Comparison of ENCODE assay signal across 1 cellular context in the genomic region with DNA sequence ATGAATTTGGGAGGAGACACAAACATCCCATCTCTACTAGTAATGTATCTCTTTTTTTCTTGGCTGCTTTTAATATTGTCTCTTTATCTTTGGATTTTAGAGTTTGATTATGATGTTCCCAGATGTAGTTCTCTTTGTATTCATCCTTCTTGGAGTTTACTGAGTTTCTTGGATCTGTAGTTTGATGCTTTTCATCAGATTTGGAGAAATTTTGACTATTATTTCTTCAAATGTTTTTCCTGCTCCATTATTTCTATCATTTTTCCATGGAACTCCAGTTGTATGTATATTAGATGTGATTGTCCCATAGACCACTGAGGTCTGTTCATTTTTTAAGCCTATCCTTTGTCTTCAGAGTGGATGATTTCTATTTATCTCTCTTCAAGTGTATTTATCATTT.
"Had no signal": no experiment of that assay in that cellular context is flagged by ENCODE, and none has a peak within 500 bp of the region (broad histone marks: within the 10 kb centered on the region; RNA-seq: fewer than 3 reads in every experiment).

No MANE protein-coding gene starts in this region.

- H3K36me3 ChIP-seq: MG63 had no signal

- H3K4me3 ChIP-seq: MG63 had no signal

- H3K9me3 ChIP-seq: MG63 had no signal
